In the genomic region with DNA sequence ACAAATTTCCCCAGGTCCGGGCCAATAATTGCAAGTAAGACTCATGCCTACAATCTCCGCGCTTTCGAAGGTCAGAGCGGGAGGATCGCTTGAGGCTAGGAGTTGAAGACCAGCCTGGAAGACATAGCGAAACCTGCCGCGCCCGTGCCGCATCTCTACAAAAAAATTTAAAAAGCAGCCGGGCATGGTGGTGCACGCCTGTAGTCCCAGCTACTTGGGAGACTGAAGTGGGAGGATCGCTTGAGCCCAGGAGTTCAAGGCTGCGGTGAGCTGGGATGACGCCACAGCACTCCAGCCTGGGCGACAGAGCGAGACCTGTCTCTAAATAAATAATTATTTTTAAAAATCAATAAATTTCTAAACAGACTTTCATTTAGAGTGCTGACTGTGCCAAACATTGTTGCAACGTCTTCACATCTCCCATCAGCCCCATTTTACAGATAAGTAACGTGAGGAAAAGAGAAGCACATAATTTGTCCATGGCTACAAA, we compare ENCODE assay signal across 7 cellular contexts. TPM values are rescaled to one million over a fixed set of nuclear protein-coding genes. Genes with fewer than 3 reads are reported as not detected.
A peak's percentile ranks its signal among the peaks of the same experiment; 100 is the strongest.
DNase-seq lines count a peak whose midpoint lies in the region; ATAC-seq and TF ChIP-seq lines count a peak whose summit lies in the region.

No MANE protein-coding gene starts in this region.

- H4K20me1 ChIP-seq in OCI-LY3 (ENCODE audit: insufficient read depth, low read length) (no peaks in the 10 kb centered on the region), fibroblast of lung (ENCODE audit: control insufficient read depth, extremely low read depth, insufficient read depth, low read length) (no peaks in the 10 kb centered on the region)

- H3K9me3 ChIP-seq in OCI-LY3 (ENCODE audit: insufficient read depth, low read length) (no peaks in the 10 kb centered on the region), fibroblast of lung (ENCODE audit: control insufficient read depth, insufficient read depth, low read depth, low read length) (no peaks in the 10 kb centered on the region)

- H3K4me3 Mint-ChIP-seq in progenitor cell of endocrine pancreas (ENCODE audit: low read depth) = peak overlapping the region; percentile 86

- H3K4me3 ChIP-seq in OCI-LY3 (ENCODE audit: low read length) = peak overlapping the region; percentile 80
- peak overlapping the region; percentile 78 to 87 (median 81) for H3K4me3 ChIP-seq in fibroblast of lung (replicated peaks in 1 of 4; ENCODE audit: control extremely low read depth in 1 of 4, insufficient read depth in 1 of 4, low read depth in 3 of 4, low read length in 4 of 4)

- H3K27me3 ChIP-seq in OCI-LY3 (ENCODE audit: low read depth, low read length) = 0 out of 2 replicates have a peak, but pooled peaks cover 4% of the 10 kb centered on the region
- no peaks in the 10 kb centered on the region for H3K27me3 ChIP-seq in fibroblast of lung (ENCODE audit: control insufficient read depth, insufficient read depth, low read length)

- H3K9ac ChIP-seq in OCI-LY3 (ENCODE audit: low read length) (no peak overlapping the region), fibroblast of lung (ENCODE audit: insufficient read depth, low read length) (peak overlapping the region; percentile 94)

- H2AFZ ChIP-seq in OCI-LY3 (ENCODE audit: low read depth, low read length) (peak overlapping the region; percentile 70), fibroblast of lung (ENCODE audit: low read length) (peak overlapping the region; percentile 88)

- H3K27me3 Mint-ChIP-seq in progenitor cell of endocrine pancreas = no peaks in the 10 kb centered on the region

- H3K4me1 ChIP-seq in OCI-LY3 (ENCODE audit: low read length) (no peaks in the 10 kb centered on the region), fibroblast of lung (ENCODE audit: control insufficient read depth, extremely low read depth, insufficient read depth, low read length) (no peaks in the 10 kb centered on the region)

- DNase-seq in fibroblast of lung (ENCODE audit: low read depth in 2 of 2) (no peak), progenitor cell of endocrine pancreas (ENCODE audit: low spot score, unreplicated experiment) (no peak), DMS53 treated with DMSO at 0.1 percent for 48 hours (lab: John Stamatoyannopoulos, UW; ENCODE audit: unreplicated experiment) (no peak), NCI-H146 treated with DMSO at 0.1 percent for 48 hours (lab: John Stamatoyannopoulos, UW; ENCODE audit: unreplicated experiment) (no peak)

- H3K9me3 Mint-ChIP-seq in progenitor cell of endocrine pancreas (ENCODE audit: low read depth) = peaks cover 13% of the 10 kb centered on the region

- H3K36me3 Mint-ChIP-seq in progenitor cell of endocrine pancreas (ENCODE audit: insufficient read depth) = peaks cover 6% of the 10 kb centered on the region

- ATAC-seq in GM21390 (IDR thresholded peaks at IDR 0.05; ENCODE audit: unreplicated experiment) (peak; percentile 20), HG02938 (IDR thresholded peaks at IDR 0.05; ENCODE audit: unreplicated experiment) (no peak)

- H3K79me2 ChIP-seq in OCI-LY3 (ENCODE audit: low read length) = no peaks in the 10 kb centered on the region
- no peaks in the 10 kb centered on the region for H3K79me2 ChIP-seq in fibroblast of lung (ENCODE audit: control insufficient read depth, insufficient read depth, low read length)

- H3K4me2 ChIP-seq in OCI-LY3 (ENCODE audit: low read length) (peak overlapping the region; percentile 84), fibroblast of lung (ENCODE audit: extremely low read depth, insufficient read depth, low read length) (peak overlapping the region; percentile 90)

- peaks cover 3% of the 10 kb centered on the region for H3K4me1 Mint-ChIP-seq in progenitor cell of endocrine pancreas (ENCODE audit: low read depth)

- no peaks in the 10 kb centered on the region for H3K36me3 ChIP-seq in OCI-LY3 (replicated peaks; ENCODE audit: low read depth, low read length)
- no peaks in the 10 kb centered on the region for H3K36me3 ChIP-seq in fibroblast of lung (ENCODE audit: control insufficient read depth, insufficient read depth, low read length)

- H3K27ac ChIP-seq in OCI-LY3 (ENCODE audit: low read length) (no peak overlapping the region), fibroblast of lung (ENCODE audit: insufficient read depth, low read length) (peak overlapping the region; percentile 83)

- TF ChIP-seq CTCF in OCI-LY3 (IDR thresholded peaks at IDR 0.05; ENCODE audit: low read depth, low read length) (no peak), fibroblast of lung (conservative IDR thresholded peaks at IDR 0.05 in 1 of 2, IDR thresholded peaks at IDR 0.05 in 1 of 2; ENCODE audit: low read depth in 1 of 2, low read length in 2 of 2) (no peak), progenitor cell of endocrine pancreas (IDR thresholded peaks at IDR 0.05; ENCODE audit: unreplicated experiment) (no peak)

- peak overlapping the region; percentile 67 for H3K27ac Mint-ChIP-seq in progenitor cell of endocrine pancreas

RNA-seq across cellular contexts. Expression of gene CFAP43, which starts 0.5 kb away (rescaled TPM):
- total RNA-seq in fibroblast of lung = under 0.01 and 0.26 TPM in 2 replicates
- polyA plus RNA-seq in fibroblast of lung = 0.06 and 0.10 TPM in 2 replicates
- polyA plus RNA-seq in fibroblast of lung (2012) = 0.08 TPM in 1 of 2 replicates, not detected in the other
- not detected in 2 replicates for polyA minus RNA-seq in fibroblast of lung (ENCODE audit: low replicate concordance)
- 4.7 and 5.4 TPM in 2 replicates for total RNA-seq in progenitor cell of endocrine pancreas

RNA-seq across cellular contexts. Expression of gene GSTO1, which starts 22.0 kb away (rescaled TPM):
- total RNA-seq in fibroblast of lung = 145 and 151 TPM in 2 replicates
- polyA plus RNA-seq in fibroblast of lung = 249 and 311 TPM in 2 replicates
- 243 and 320 TPM in 2 replicates for polyA plus RNA-seq in fibroblast of lung (2012)
- polyA minus RNA-seq in fibroblast of lung (ENCODE audit: low replicate concordance) = 11.0 and 14.4 TPM in 2 replicates
- 107 and 127 TPM in 2 replicates for total RNA-seq in progenitor cell of endocrine pancreas

RNA-seq across cellular contexts. Expression of gene GSTO2, which starts 36.3 kb away (rescaled TPM):
- total RNA-seq in fibroblast of lung (2.1 and 3.1 TPM in 2 replicates), progenitor cell of endocrine pancreas (9.6 and 9.8 TPM in 2 replicates)
- polyA plus RNA-seq in fibroblast of lung = 2.9 and 5.9 TPM in 2 replicates
- 2.8 and 4.8 TPM in 2 replicates for polyA plus RNA-seq in fibroblast of lung (2012)
- polyA minus RNA-seq in fibroblast of lung (ENCODE audit: low replicate concordance) = 2.4 and 2.7 TPM in 2 replicates
